Comparison of ENCODE assay signal across 8 cellular contexts in genomic region chr19:12792853-12793289, GRCh38. TPM values are rescaled to one million over a fixed set of nuclear protein-coding genes. Genes with fewer than 3 reads are reported as not detected.
A peak's percentile ranks its signal among the peaks of the same experiment; 100 is the strongest.
DNase-seq lines count a peak whose midpoint lies in the region; ATAC-seq and TF ChIP-seq lines count a peak whose summit lies in the region.

No MANE protein-coding gene starts in this region.

- H3K9me3 Mint-ChIP-seq in nephron, result no peaks in the 10 kb centered on the region

- intact Hi-C loops in colonic mucosa (cut with DNase I), result no loop called here

- no peaks in the 10 kb centered on the region for H3K27me3 ChIP-seq in colonic mucosa

- DNase-seq in NCI-H69 (lab: John Stamatoyannopoulos, UW), result peak; percentile 66
- DNase-seq in colonic mucosa, result no peak
- no peak for DNase-seq in DMS153 (lab: John Stamatoyannopoulos, UW)
- DNase-seq in NCI-H774 (lab: John Stamatoyannopoulos, UW), result no peak
- no peak for DNase-seq in NCI-H1105 treated with DMSO at 0.1 percent for 48 hours (lab: John Stamatoyannopoulos, UW)

- H3K27ac Mint-ChIP-seq in nephron, result peak overlapping the region; percentile 64 to 93 (median 73)

- H3K9ac ChIP-seq in colonic mucosa (ENCODE audit: low read depth in 2 of 2, low read length in 2 of 2), result peak overlapping the region; percentile 95 to 97

- peaks cover 9% of the 10 kb centered on the region for H3K36me3 Mint-ChIP-seq in nephron (ENCODE audit: low read depth)

- TF ChIP-seq CTCF in C4-2B (conservative IDR thresholded peaks at IDR 0.05) (no peak), colonic mucosa (IDR thresholded peaks at IDR 0.05) (no peak), nephron (IDR thresholded peaks at IDR 0.05; ENCODE audit: unreplicated experiment in 3 of 3) (no peak)

- H3K4me1 Mint-ChIP-seq in nephron, result peaks cover 40% of the 10 kb centered on the region

- H3K36me3 ChIP-seq in colonic mucosa, result no peaks in the 10 kb centered on the region

- H3K4me3 Mint-ChIP-seq in nephron, result peak overlapping the region; percentile 94 to 98 (median 96)

- H3K27ac ChIP-seq in C4-2B, result peak overlapping the region; percentile 96
- H3K27ac ChIP-seq in colonic mucosa, result peak overlapping the region; percentile 100

- H3K9me3 ChIP-seq in colonic mucosa, result no peaks in the 10 kb centered on the region

- H3K27me3 Mint-ChIP-seq in nephron (ENCODE audit: low read depth), result no peaks in the 10 kb centered on the region

- peak overlapping the region; percentile 90 for H3K4me3 ChIP-seq in colonic mucosa

- peaks cover 17% of the 10 kb centered on the region for H3K4me1 ChIP-seq in colonic mucosa

- ATAC-seq in HG02884 (IDR thresholded peaks at IDR 0.05; ENCODE audit: unreplicated experiment), result no peak

RNA-seq across cellular contexts. Expression of gene JUNB, which starts 1.6 kb away (rescaled TPM):
- total RNA-seq in colonic mucosa, result 100 to 1,000 TPM; 113 to 173 TPM

RNA-seq across cellular contexts. Expression of gene PRDX2, which starts 8.7 kb away (rescaled TPM):
- total RNA-seq in colonic mucosa, result 100 to 1,000 TPM; 347 to 417 TPM

RNA-seq across cellular contexts. Expression of gene THSD8, which starts 9.0 kb away (rescaled TPM):
- total RNA-seq in colonic mucosa, result 10 to 100 TPM in 1 of 2 donors, 1 to 10 TPM in 1; 6.5 to 18.5 TPM

RNA-seq across cellular contexts. Expression of gene RNASEH2A, which starts 13.5 kb away (rescaled TPM):
- total RNA-seq in colonic mucosa, result 10 to 100 TPM in 1 of 2 donors, 1 to 10 TPM in 1; 8.8 to 44.8 TPM

RNA-seq across cellular contexts. Expression of gene HOOK2, which starts 17.5 kb away (rescaled TPM):
- total RNA-seq in colonic mucosa, result 10 to 100 TPM; 54.8 to 72.0 TPM
